ENCODE assay signal across 8 cellular contexts in genomic region chr15:96330064-96330449, GRCh38. TPM values are rescaled to one million over a fixed set of nuclear protein-coding genes. Genes with fewer than 3 reads are reported as not detected.
A peak's percentile ranks its signal among the peaks of the same experiment; 100 is the strongest.
DNase-seq lines count a peak whose midpoint lies in the region; ATAC-seq and TF ChIP-seq lines count a peak whose summit lies in the region.

No MANE protein-coding gene starts in this region.

- no peak overlapping the region for H2AFZ ChIP-seq in Karpas-422 (ENCODE audit: low read length)

- no peak overlapping the region for H3K9ac ChIP-seq in Karpas-422 (ENCODE audit: low read length)

- in situ Hi-C loops in brain microvascular endothelial cell (cut with HindIII; ENCODE audit: low pct_ligation_motif_present, low sequenced_read_pairs) = loop anchor here (25.0 kb wide), 2 partner anchors 1043 to 1293 kb away; no protein-coding TSS in a partner anchor

- H3K79me2 ChIP-seq in Karpas-422 (ENCODE audit: low read length) = no peaks in the 10 kb centered on the region

- ATAC-seq in GM21737 (IDR thresholded peaks at IDR 0.05; ENCODE audit: unreplicated experiment) = peak; percentile 15

- no peaks in the 10 kb centered on the region for H4K20me1 ChIP-seq in Karpas-422 (ENCODE audit: insufficient read depth, low read depth, low read length)

- peaks cover 34% of the 10 kb centered on the region for H3K36me3 ChIP-seq in brain microvascular endothelial cell (replicated peaks)
- peaks cover 15 to 39% (median 18%) of the 10 kb centered on the region in 4 donors for H3K36me3 ChIP-seq in stomach
- no peaks in the 10 kb centered on the region for H3K36me3 ChIP-seq in Karpas-422 (ENCODE audit: insufficient read depth, low read length)

- no peak for TF ChIP-seq EP300 in stomach (IDR thresholded peaks at IDR 0.05)

- H3K27me3 ChIP-seq in brain microvascular endothelial cell (replicated peaks) (no peaks in the 10 kb centered on the region), layer of hippocampus (ENCODE audit: control insufficient read depth, insufficient read depth, low read length) (peaks cover 18% of the 10 kb centered on the region), stomach (peaks cover 0 to 66% (median 0%) of the 10 kb centered on the region in 3 donors), Karpas-422 (ENCODE audit: low read length) (no peaks in the 10 kb centered on the region)

- peak overlapping the region; percentile 94 for H3K4me3 ChIP-seq in brain microvascular endothelial cell (ENCODE audit: low read depth, low read length)
- peak overlapping the region; percentile 80 to 89 (median 88) for H3K4me3 ChIP-seq in stomach
- H3K4me3 ChIP-seq in Karpas-422 (ENCODE audit: low read length) = no peak overlapping the region

- H3K9me3 ChIP-seq in stomach = no peaks in the 10 kb centered on the region
- H3K9me3 ChIP-seq in Karpas-422 (ENCODE audit: low read length) = peaks cover under 1% of the 10 kb centered on the region; the same call in 1 of the 2 replicates

- H3K9me2 ChIP-seq in Karpas-422 (replicated peaks; ENCODE audit: insufficient read depth, low read length) = no peaks in the 10 kb centered on the region

- 1 to 4% (median 1%) methylated on average over 14 to 37 of the region's 37 CpGs for WGBS in stomach, 5 donors

- intact Hi-C loops in stomach (cut with DNase I; ENCODE audit: low total_unique reads) = no loop called here

- peak overlapping the region; percentile 85 for H3K27ac ChIP-seq in brain microvascular endothelial cell
- peak overlapping the region; percentile 62 for H3K27ac ChIP-seq in layer of hippocampus (ENCODE audit: low read depth, low read length)
- peak overlapping the region; percentile 93 to 98 (median 97) for H3K27ac ChIP-seq in stomach
- H3K27ac ChIP-seq in Karpas-422 (ENCODE audit: low read length) = no peak overlapping the region

- H3K4me1 ChIP-seq in stomach (peaks cover 3 to 26% (median 19%) of the 10 kb centered on the region in 4 donors), Karpas-422 (ENCODE audit: low read length) (no peaks in the 10 kb centered on the region)

- TF ChIP-seq CTCF in brain microvascular endothelial cell (IDR thresholded peaks at IDR 0.05; ENCODE audit: low read depth, low read length, missing control alignments) (no peak), stomach (IDR thresholded peaks at IDR 0.05) (no peak)

- no peak for TF ChIP-seq POLR2A in stomach (IDR thresholded peaks at IDR 0.05)

- no peak overlapping the region for H3K4me2 ChIP-seq in Karpas-422 (ENCODE audit: low read depth, low read length, poor library complexity, severe bottlenecking)

- peak; percentile 89 for DNase-seq in ELR (ENCODE audit: low read depth)
- peak; percentile 61 for DNase-seq in NCI-H2171 treated with DMSO at 0.1 percent for 48 hours (lab: John Stamatoyannopoulos, UW)
- DNase-seq in brain microvascular endothelial cell = peak; percentile 72
- DNase-seq in stomach = no peak
- DNase-seq in Karpas-422 = no peak
- no peak for DNase-seq in activated CD4-positive, alpha-beta T cell treated with anti-CD3 and anti-CD28 coated beads for 1 hour

RNA-seq across cellular contexts. Expression of gene NR2F2, which starts 0.4 kb away (rescaled TPM):
- total RNA-seq in stomach = 10 to 100 TPM; 36.8 to 96.2 (median 63.0) TPM
- 10 to 100 TPM; 30.9 to 47.4 (median 39.7) TPM for polyA plus RNA-seq in stomach
- total RNA-seq in Karpas-422 (2014; rRNA removed; shearing (Covaris generic); ENCODE audit: low replicate concordance) = not detected in 2 replicates

Comparison
In these comparisons a context has a peak if more than half of its experiments do, and no peak if none do; other contexts are left out.
1. DNase-seq: peak in ELR (single experiment), NCI-H2171 treated with DMSO at 0.1 percent for 48 hours (single experiment) and brain microvascular endothelial cell (single experiment); none in stomach (single experiment), Karpas-422 (single experiment) and activated CD4-positive, alpha-beta T cell treated with anti-CD3 and anti-CD28 coated beads for 1 hour (single experiment).
2. RNA of gene NR2F2, which starts 0.4 kb away (total RNA-seq): 36.8 to 96.2 TPM in stomach; not detected in Karpas-422; every median in the first group is over 10 times any median in the second.